8 cellular contexts compared by ENCODE assay signal in the genomic region with DNA sequence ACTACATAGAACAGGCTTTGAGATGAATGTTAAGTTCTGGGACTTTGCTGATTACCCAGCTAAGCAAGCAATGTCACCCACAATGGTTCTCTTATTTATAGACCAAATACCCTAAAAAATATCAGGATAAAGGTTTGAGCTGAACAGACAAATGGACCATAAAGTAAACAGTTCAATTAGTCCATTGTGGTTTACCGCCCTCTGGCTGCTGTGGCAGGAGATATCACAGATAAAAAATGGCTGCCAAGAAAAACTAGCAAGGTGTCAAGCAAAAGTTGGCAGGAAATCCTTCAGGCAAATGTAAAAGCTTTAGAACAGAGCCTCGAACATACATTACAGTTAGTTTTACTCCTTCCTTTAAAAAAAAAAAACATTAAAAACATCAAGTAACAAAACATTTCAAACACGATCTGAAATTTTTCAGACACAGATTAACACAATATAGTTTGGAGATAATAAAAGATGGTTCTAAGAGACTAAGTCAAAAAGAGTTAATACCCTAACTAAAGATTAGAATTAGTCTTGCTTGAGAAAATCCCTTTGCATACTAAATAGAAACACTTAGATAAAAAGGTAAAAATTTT. TPM values are rescaled to one million over a fixed set of nuclear protein-coding genes. Genes with fewer than 3 reads are reported as not detected.
DNase-seq lines count a peak whose midpoint lies in the region; ATAC-seq and TF ChIP-seq lines count a peak whose summit lies in the region.

No MANE protein-coding gene starts in this region.

- peaks cover 56% of the 10 kb centered on the region for H3K4me1 ChIP-seq in left ventricle myocardium inferior
- peaks cover 26% of the 10 kb centered on the region for H3K4me1 ChIP-seq in smooth muscle cell (ENCODE audit: low read depth)

- no peaks in the 10 kb centered on the region for H3K27me3 ChIP-seq in left ventricle myocardium inferior (ENCODE audit: low read depth)
- no peaks in the 10 kb centered on the region for H3K27me3 ChIP-seq in smooth muscle cell (ENCODE audit: low read depth)

- H3K9me3 ChIP-seq in left ventricle myocardium inferior (replicated peaks) (no peaks in the 10 kb centered on the region), smooth muscle cell (replicated peaks; ENCODE audit: low read depth) (no peaks in the 10 kb centered on the region)

- H3K4me3 ChIP-seq in Jurkat, Clone E6-1 (ENCODE audit: low read length): no peak overlapping the region
- H3K4me3 ChIP-seq in left ventricle myocardium inferior: no peak overlapping the region
- H3K4me3 ChIP-seq in smooth muscle cell: no peak overlapping the region

- ATAC-seq in HG02852 (IDR thresholded peaks at IDR 0.05; ENCODE audit: unreplicated experiment) (no peak), HG03175 (IDR thresholded peaks at IDR 0.05; ENCODE audit: unreplicated experiment) (no peak)

- H3K27me3 Mint-ChIP-seq in activated naive CD8-positive, alpha-beta T cell treated with anti-CD3 and anti-CD28 coated beads for 36 hours: no peaks in the 10 kb centered on the region

- peak; percentile 85 for TF ChIP-seq CTCF in left ventricle myocardium inferior (IDR thresholded peaks at IDR 0.05; ENCODE audit: borderline replicate concordance)
- TF ChIP-seq CTCF in smooth muscle cell (IDR thresholded peaks at IDR 0.05; ENCODE audit: borderline replicate concordance, insufficient read depth, poor library complexity, severe bottlenecking): peak; percentile 48

- peaks cover 96% of the 10 kb centered on the region for H3K79me2 ChIP-seq in smooth muscle cell (ENCODE audit: low read depth)

- H3K36me3 ChIP-seq in left ventricle myocardium inferior (no peaks in the 10 kb centered on the region), smooth muscle cell (ENCODE audit: low read depth) (no peaks in the 10 kb centered on the region)

- no peak overlapping the region for H3K9ac ChIP-seq in smooth muscle cell (ENCODE audit: low read depth)

- peak overlapping the region; percentile 36 for H3K4me3 Mint-ChIP-seq in activated naive CD8-positive, alpha-beta T cell treated with anti-CD3 and anti-CD28 coated beads for 36 hours

- H4K20me1 ChIP-seq in smooth muscle cell (ENCODE audit: low read depth): peaks cover 100% of the 10 kb centered on the region

- peak overlapping the region; percentile 71 for H3K27ac Mint-ChIP-seq in activated naive CD8-positive, alpha-beta T cell treated with anti-CD3 and anti-CD28 coated beads for 36 hours

- 35% methylated on average over 3 of the region's 3 CpGs for WGBS in smooth muscle cell (ENCODE audit: low lambda C conversion rate)

- intact Hi-C loops in left ventricle myocardium inferior (cut with micrococcal nuclease): loop anchor here (5.0 to 10.0 kb wide), 2 partner anchors 91 to 219 kb away; no protein-coding TSS in a partner anchor

- H3K27ac ChIP-seq in left ventricle myocardium inferior (replicated peaks): no peak overlapping the region
- H3K27ac ChIP-seq in smooth muscle cell (ENCODE audit: low read depth): peak overlapping the region; percentile 15

- H3K9me3 Mint-ChIP-seq in activated naive CD8-positive, alpha-beta T cell treated with anti-CD3 and anti-CD28 coated beads for 36 hours: peaks cover 1% of the 10 kb centered on the region

- H3F3A ChIP-seq in smooth muscle cell (ENCODE audit: low read depth): no peaks in the 10 kb centered on the region

- peaks cover 33% of the 10 kb centered on the region for H3K4me1 Mint-ChIP-seq in activated naive CD8-positive, alpha-beta T cell treated with anti-CD3 and anti-CD28 coated beads for 36 hours

- H2AFZ ChIP-seq in smooth muscle cell (ENCODE audit: low read depth): no peak overlapping the region

- H3K36me3 Mint-ChIP-seq in activated naive CD8-positive, alpha-beta T cell treated with anti-CD3 and anti-CD28 coated beads for 36 hours: peaks cover 6% of the 10 kb centered on the region

- H3K4me2 ChIP-seq in smooth muscle cell: no peak overlapping the region

- DNase-seq in DMS79 treated with DMSO at 0.1 percent for 48 hours (lab: John Stamatoyannopoulos, UW): peak; percentile 81
- DNase-seq in Jurkat, Clone E6-1 (ENCODE audit: low read depth, low spot score): peak; percentile 76
- DNase-seq in RPMI8226: peak; percentile 64
- peak; percentile 18 for DNase-seq in activated naive CD8-positive, alpha-beta T cell treated with anti-CD3 and anti-CD28 coated beads for 36 hours
- peak; percentile 33 for DNase-seq in left ventricle myocardium inferior
- no peak for DNase-seq in smooth muscle cell (lab: John Stamatoyannopoulos, UW; ENCODE audit: unreplicated experiment)

RNA-seq across cellular contexts. Expression of gene MED13L, which starts 41.3 kb away (rescaled TPM):
- 19.3 TPM for polyA plus RNA-seq in Jurkat, Clone E6-1 (2012; ENCODE audit: insufficient read depth, insufficient read length)
- 10 to 100 TPM; 40.5 to 41.1 TPM for total RNA-seq in activated naive CD8-positive, alpha-beta T cell treated with anti-CD3 and anti-CD28 coated beads for 36 hours
- total RNA-seq in left ventricle myocardium inferior (55.0 TPM), smooth muscle cell (65.9 and 74.3 TPM in 2 replicates)
- 13.2 and 20.3 TPM in 2 replicates for polyA plus RNA-seq in smooth muscle cell
